ENCODE assay signal across 16 cellular contexts in genomic region chr11:129237880-129238638, GRCh38. TPM values are rescaled to one million over a fixed set of nuclear protein-coding genes. Genes with fewer than 3 reads are reported as not detected.
A peak's percentile ranks its signal among the peaks of the same experiment; 100 is the strongest.
DNase-seq lines count a peak whose midpoint lies in the region; ATAC-seq lines count a peak whose summit lies in the region.
"Had no signal": no experiment of that assay in that cellular context is flagged by ENCODE, and none has a peak within 500 bp of the region (broad histone marks: within the 10 kb centered on the region; RNA-seq: fewer than 3 reads in every experiment).

No MANE protein-coding gene starts in this region.

- H3K27ac Mint-ChIP-seq in T-helper 17 cell: no peak overlapping the region

- H3K4me3 Mint-ChIP-seq in T-helper 17 cell: no peak overlapping the region

- H3K9me3 ChIP-seq in T-helper 17 cell (ENCODE audit: control insufficient read depth, low read length, poor library complexity, severe bottlenecking): no peaks in the 10 kb centered on the region

- H3K36me3 Mint-ChIP-seq in T-helper 17 cell (ENCODE audit: low read depth): peaks cover 2% of the 10 kb centered on the region

- H3K4me1 Mint-ChIP-seq in T-helper 17 cell: peaks cover 3% of the 10 kb centered on the region

- in situ Hi-C loops in ACHN (cut with HindIII; ENCODE audit: low pct_ligation_motif_present, low pct_unique_long_range_greater_than_20kb, low sequenced_read_pairs): no loop called here

- DNase-seq in ACHN: peak; percentile 9
- DNase-seq in T-helper 17 cell: no peak
- DNase-seq in stimulated activated CD4-positive, alpha-beta T cell treated with anti-CD3 and anti-CD28 coated beads, Interleukin-2, amount 100 ng/mL, for 24 hours: no peak
- DNase-seq: DMS153; KBM-7; NCI-H1048; NCI-H146; NCI-H345; NCI-H69; NK-92 treated with Interleukin-12 subunit alpha and Interleukin-12 subunit beta, amount 100 ng/mL, for 24 hours; OCI-M1 had no signal

- no peaks in the 10 kb centered on the region for H3K27me3 Mint-ChIP-seq in T-helper 17 cell

- ATAC-seq in GM19351 (IDR thresholded peaks at IDR 0.05; ENCODE audit: unreplicated experiment): peak; percentile 65
- ATAC-seq in HG03354 (IDR thresholded peaks at IDR 0.05; ENCODE audit: poor library complexity, severe bottlenecking, unreplicated experiment): peak; percentile 46
- ATAC-seq in esophagus mucosa: peak; percentile 89
- ATAC-seq in GM18517 (IDR thresholded peaks at IDR 0.05; ENCODE audit: unreplicated experiment): no peak
- no peak for ATAC-seq in T-helper 17 cell
- no peak for ATAC-seq in HG02884 (IDR thresholded peaks at IDR 0.05; ENCODE audit: unreplicated experiment)

RNA-seq across cellular contexts. Expression of gene ARHGAP32, which starts 45.9 kb away (rescaled TPM):
- 57.2 TPM for total RNA-seq in esophagus mucosa
- total RNA-seq in T-helper 17 cell: 1 to 10 TPM; 3.2 to 9.4 TPM

Comparison
In these comparisons a context has a peak if more than half of its experiments do, and no peak if none do; other contexts are left out.
1. ATAC-seq: peak in GM19351 (single experiment), HG03354 (single experiment) and esophagus mucosa (single experiment); none in GM18517 (single experiment), T-helper 17 cell (single experiment) and HG02884 (single experiment).